1 cellular context compared by ENCODE assay signal in the genomic region with DNA sequence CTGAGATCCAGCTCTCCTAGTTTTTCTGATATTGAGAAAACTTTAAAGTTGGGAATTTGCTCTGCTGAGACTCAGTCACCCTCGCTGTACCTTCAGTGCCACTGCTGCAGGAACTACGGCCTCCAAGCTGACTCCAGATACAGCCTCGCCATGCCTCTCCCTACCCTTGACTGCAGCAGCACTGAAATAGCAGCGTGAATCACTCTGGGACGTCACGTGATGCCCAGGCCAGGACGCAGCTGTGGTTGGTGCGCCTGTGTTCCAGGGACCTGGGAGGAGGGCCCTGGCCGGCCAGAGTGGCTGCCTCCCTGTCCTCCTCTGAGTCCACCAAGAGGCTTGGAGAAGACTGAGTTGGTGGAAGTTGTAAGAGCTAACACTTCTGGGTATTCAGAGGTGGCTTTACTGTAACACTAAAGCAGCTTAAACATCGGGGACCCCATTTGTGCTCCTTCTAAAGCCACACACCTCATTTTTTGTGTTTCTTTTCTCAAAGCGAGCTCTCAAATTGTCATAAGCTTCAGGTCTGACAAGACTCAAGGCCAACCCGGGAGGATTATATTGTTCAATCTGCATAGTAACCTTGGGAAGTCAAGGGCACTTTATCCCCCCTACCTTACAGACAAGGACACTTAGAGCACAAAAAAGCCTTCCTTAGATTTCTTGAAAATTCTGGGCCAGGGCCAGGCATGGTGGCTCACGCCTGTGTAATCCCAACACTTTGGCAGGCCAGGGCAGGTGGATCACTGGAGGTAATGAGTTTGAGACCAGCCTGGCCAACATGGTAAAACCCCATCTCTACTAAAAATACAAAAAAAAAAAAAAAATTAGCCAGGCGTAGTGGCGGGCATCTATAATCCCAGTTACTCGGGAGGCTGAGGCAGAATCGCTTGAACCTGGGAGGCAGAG.
TF ChIP-seq lines count a peak whose summit lies in the region.

No MANE protein-coding gene starts in this region.

TF ChIP-seq in K562, 482 proteins besides CTCF, POLR2A, EP300 and RAD21 (continued from another document and continues in another):
- TF ChIP-seq, protein P1, sequence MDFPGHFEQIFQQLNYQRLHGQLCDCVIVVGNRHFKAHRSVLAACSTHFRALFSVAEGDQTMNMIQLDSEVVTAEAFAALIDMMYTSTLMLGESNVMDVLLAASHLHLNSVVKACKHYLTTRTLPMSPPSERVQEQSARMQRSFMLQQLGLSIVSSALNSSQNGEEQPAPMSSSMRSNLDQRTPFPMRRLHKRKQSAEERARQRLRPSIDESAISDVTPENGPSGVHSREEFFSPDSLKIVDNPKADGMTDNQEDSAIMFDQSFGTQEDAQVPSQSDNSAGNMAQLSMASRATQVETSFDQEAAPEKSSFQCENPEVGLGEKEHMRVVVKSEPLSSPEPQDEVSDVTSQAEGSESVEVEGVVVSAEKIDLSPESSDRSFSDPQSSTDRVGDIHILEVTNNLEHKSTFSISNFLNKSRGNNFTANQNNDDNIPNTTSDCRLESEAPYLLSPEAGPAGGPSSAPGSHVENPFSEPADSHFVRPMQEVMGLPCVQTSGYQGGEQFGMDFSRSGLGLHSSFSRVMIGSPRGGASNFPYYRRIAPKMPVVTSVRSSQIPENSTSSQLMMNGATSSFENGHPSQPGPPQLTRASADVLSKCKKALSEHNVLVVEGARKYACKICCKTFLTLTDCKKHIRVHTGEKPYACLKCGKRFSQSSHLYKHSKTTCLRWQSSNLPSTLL (IDR thresholded peaks at IDR 0.05), result peak; percentile 95
- TF ChIP-seq GTF2F1 (IDR thresholded peaks at IDR 0.05; ENCODE audit: low read depth, low read length), result no peak
- TF ChIP-seq MTF1 (CRISPR knock-in tag; IDR thresholded peaks at IDR 0.05; ENCODE audit: borderline replicate concordance), result no peak
- TF ChIP-seq KHSRP (IDR thresholded peaks at IDR 0.05), result no peak
- no peak for TF ChIP-seq ELF2 (CRISPR knock-in tag; IDR thresholded peaks at IDR 0.05)
- TF ChIP-seq PTRF (tag; IDR thresholded peaks at IDR 0.05), result no peak
- TF ChIP-seq, protein P2, sequence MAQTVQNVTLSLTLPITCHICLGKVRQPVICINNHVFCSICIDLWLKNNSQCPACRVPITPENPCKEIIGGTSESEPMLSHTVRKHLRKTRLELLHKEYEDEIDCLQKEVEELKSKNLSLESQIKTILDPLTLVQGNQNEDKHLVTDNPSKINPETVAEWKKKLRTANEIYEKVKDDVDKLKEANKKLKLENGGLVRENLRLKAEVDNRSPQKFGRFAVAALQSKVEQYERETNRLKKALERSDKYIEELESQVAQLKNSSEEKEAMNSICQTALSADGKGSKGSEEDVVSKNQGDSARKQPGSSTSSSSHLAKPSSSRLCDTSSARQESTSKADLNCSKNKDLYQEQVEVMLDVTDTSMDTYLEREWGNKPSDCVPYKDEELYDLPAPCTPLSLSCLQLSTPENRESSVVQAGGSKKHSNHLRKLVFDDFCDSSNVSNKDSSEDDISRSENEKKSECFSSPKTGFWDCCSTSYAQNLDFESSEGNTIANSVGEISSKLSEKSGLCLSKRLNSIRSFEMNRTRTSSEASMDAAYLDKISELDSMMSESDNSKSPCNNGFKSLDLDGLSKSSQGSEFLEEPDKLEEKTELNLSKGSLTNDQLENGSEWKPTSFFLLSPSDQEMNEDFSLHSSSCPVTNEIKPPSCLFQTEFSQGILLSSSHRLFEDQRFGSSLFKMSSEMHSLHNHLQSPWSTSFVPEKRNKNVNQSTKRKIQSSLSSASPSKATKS (CRISPR knock-in tag; IDR thresholded peaks at IDR 0.05), result no peak
- TF ChIP-seq SMAD3 (CRISPR knock-in tag; conservative IDR thresholded peaks at IDR 0.05), result no peak
- TF ChIP-seq, protein P3, sequence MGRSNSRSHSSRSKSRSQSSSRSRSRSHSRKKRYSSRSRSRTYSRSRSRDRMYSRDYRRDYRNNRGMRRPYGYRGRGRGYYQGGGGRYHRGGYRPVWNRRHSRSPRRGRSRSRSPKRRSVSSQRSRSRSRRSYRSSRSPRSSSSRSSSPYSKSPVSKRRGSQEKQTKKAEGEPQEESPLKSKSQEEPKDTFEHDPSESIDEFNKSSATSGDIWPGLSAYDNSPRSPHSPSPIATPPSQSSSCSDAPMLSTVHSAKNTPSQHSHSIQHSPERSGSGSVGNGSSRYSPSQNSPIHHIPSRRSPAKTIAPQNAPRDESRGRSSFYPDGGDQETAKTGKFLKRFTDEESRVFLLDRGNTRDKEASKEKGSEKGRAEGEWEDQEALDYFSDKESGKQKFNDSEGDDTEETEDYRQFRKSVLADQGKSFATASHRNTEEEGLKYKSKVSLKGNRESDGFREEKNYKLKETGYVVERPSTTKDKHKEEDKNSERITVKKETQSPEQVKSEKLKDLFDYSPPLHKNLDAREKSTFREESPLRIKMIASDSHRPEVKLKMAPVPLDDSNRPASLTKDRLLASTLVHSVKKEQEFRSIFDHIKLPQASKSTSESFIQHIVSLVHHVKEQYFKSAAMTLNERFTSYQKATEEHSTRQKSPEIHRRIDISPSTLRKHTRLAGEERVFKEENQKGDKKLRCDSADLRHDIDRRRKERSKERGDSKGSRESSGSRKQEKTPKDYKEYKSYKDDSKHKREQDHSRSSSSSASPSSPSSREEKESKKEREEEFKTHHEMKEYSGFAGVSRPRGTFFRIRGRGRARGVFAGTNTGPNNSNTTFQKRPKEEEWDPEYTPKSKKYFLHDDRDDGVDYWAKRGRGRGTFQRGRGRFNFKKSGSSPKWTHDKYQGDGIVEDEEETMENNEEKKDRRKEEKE (IDR thresholded peaks at IDR 0.05; ENCODE audit: borderline replicate concordance in 1 of 2, control insufficient read depth in 1 of 2, low read depth in 2 of 2, low read length in 1 of 2), result no peak
- TF ChIP-seq ARID2 (IDR thresholded peaks at IDR 0.05), result no peak
- TF ChIP-seq XRCC4 (IDR thresholded peaks at IDR 0.05; ENCODE audit: extremely low read depth, insufficient read depth, insufficient read length), result no peak
- no peak for TF ChIP-seq U2AF2 (optimal IDR thresholded peaks at IDR 0.05; ENCODE audit: low read depth, low read length)
- TF ChIP-seq, protein P4, sequence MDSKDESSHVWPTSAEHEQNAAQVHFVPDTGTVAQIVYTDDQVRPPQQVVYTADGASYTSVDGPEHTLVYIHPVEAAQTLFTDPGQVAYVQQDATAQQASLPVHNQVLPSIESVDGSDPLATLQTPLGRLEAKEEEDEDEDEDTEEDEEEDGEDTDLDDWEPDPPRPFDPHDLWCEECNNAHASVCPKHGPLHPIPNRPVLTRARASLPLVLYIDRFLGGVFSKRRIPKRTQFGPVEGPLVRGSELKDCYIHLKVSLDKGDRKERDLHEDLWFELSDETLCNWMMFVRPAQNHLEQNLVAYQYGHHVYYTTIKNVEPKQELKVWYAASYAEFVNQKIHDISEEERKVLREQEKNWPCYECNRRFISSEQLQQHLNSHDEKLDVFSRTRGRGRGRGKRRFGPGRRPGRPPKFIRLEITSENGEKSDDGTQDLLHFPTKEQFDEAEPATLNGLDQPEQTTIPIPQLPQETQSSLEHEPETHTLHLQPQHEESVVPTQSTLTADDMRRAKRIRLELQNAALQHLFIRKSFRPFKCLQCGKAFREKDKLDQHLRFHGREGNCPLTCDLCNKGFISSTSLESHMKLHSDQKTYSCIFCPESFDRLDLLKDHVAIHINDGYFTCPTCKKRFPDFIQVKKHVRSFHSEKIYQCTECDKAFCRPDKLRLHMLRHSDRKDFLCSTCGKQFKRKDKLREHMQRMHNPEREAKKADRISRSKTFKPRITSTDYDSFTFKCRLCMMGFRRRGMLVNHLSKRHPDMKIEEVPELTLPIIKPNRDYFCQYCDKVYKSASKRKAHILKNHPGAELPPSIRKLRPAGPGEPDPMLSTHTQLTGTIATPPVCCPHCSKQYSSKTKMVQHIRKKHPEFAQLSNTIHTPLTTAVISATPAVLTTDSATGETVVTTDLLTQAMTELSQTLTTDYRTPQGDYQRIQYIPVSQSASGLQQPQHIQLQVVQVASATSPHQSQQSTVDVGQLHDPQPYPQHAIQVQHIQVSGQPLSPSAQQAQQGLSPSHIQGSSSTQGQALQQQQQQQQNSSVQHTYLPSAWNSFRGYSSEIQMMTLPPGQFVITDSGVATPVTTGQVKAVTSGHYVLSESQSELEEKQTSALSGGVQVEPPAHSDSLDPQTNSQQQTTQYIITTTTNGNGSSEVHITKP (IDR thresholded peaks at IDR 0.05; ENCODE audit: partially characterized antibody), result no peak
- no peak for TF ChIP-seq ZNF165 (CRISPR knock-in tag; IDR thresholded peaks at IDR 0.05; ENCODE audit: borderline replicate concordance)
- TF ChIP-seq KAT7 (CRISPR knock-in tag; IDR thresholded peaks at IDR 0.05; ENCODE audit: borderline replicate concordance), result no peak; the same call in 1 of the 2 replicates
- no peak for TF ChIP-seq ZC3H4 (CRISPR knock-in tag; IDR thresholded peaks at IDR 0.05; ENCODE audit: borderline replicate concordance)
- TF ChIP-seq, protein P5, sequence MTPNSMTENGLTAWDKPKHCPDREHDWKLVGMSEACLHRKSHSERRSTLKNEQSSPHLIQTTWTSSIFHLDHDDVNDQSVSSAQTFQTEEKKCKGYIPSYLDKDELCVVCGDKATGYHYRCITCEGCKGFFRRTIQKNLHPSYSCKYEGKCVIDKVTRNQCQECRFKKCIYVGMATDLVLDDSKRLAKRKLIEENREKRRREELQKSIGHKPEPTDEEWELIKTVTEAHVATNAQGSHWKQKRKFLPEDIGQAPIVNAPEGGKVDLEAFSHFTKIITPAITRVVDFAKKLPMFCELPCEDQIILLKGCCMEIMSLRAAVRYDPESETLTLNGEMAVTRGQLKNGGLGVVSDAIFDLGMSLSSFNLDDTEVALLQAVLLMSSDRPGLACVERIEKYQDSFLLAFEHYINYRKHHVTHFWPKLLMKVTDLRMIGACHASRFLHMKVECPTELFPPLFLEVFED (CRISPR knock-in tag; conservative IDR thresholded peaks at IDR 0.05), result no peak
- TF ChIP-seq, protein P6, sequence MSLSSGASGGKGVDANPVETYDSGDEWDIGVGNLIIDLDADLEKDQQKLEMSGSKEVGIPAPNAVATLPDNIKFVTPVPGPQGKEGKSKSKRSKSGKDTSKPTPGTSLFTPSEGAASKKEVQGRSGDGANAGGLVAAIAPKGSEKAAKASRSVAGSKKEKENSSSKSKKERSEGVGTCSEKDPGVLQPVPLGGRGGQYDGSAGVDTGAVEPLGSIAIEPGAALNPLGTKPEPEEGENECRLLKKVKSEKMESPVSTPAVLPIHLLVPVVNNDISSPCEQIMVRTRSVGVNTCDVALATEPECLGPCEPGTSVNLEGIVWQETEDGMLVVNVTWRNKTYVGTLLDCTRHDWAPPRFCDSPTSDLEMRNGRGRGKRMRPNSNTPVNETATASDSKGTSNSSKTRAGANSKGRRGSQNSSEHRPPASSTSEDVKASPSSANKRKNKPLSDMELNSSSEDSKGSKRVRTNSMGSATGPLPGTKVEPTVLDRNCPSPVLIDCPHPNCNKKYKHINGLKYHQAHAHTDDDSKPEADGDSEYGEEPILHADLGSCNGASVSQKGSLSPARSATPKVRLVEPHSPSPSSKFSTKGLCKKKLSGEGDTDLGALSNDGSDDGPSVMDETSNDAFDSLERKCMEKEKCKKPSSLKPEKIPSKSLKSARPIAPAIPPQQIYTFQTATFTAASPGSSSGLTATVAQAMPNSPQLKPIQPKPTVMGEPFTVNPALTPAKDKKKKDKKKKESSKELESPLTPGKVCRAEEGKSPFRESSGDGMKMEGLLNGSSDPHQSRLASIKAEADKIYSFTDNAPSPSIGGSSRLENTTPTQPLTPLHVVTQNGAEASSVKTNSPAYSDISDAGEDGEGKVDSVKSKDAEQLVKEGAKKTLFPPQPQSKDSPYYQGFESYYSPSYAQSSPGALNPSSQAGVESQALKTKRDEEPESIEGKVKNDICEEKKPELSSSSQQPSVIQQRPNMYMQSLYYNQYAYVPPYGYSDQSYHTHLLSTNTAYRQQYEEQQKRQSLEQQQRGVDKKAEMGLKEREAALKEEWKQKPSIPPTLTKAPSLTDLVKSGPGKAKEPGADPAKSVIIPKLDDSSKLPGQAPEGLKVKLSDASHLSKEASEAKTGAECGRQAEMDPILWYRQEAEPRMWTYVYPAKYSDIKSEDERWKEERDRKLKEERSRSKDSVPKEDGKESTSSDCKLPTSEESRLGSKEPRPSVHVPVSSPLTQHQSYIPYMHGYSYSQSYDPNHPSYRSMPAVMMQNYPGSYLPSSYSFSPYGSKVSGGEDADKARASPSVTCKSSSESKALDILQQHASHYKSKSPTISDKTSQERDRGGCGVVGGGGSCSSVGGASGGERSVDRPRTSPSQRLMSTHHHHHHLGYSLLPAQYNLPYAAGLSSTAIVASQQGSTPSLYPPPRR (CRISPR knock-in tag; IDR thresholded peaks at IDR 0.05; ENCODE audit: borderline replicate concordance), result no peak
- TF ChIP-seq ZBTB8A (IDR thresholded peaks at IDR 0.05; ENCODE audit: partially characterized antibody), result no peak
- TF ChIP-seq ERF (CRISPR knock-in tag; IDR thresholded peaks at IDR 0.05), result no peak
- no peak for TF ChIP-seq DACH1 (IDR thresholded peaks at IDR 0.05; ENCODE audit: partially characterized antibody)
- no peak; the same call in 1 of the 2 replicates for TF ChIP-seq MYNN (IDR thresholded peaks at IDR 0.05)
- no peak for TF ChIP-seq MYNN (CRISPR knock-in tag; IDR thresholded peaks at IDR 0.05)
- no peak for TF ChIP-seq PCBP1 (IDR thresholded peaks at IDR 0.05; ENCODE audit: low read depth, low read length, poor library complexity, severe bottlenecking)
- TF ChIP-seq CREM (IDR thresholded peaks at IDR 0.05; ENCODE audit: low read depth), result peak; percentile 81
- TF ChIP-seq, protein P7, sequence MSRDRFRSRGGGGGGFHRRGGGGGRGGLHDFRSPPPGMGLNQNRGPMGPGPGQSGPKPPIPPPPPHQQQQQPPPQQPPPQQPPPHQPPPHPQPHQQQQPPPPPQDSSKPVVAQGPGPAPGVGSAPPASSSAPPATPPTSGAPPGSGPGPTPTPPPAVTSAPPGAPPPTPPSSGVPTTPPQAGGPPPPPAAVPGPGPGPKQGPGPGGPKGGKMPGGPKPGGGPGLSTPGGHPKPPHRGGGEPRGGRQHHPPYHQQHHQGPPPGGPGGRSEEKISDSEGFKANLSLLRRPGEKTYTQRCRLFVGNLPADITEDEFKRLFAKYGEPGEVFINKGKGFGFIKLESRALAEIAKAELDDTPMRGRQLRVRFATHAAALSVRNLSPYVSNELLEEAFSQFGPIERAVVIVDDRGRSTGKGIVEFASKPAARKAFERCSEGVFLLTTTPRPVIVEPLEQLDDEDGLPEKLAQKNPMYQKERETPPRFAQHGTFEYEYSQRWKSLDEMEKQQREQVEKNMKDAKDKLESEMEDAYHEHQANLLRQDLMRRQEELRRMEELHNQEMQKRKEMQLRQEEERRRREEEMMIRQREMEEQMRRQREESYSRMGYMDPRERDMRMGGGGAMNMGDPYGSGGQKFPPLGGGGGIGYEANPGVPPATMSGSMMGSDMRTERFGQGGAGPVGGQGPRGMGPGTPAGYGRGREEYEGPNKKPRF (IDR thresholded peaks at IDR 0.05; ENCODE audit: low read depth, low read length), result no peak
- no peak for TF ChIP-seq TCF7L2 (IDR thresholded peaks at IDR 0.05; ENCODE audit: low read depth, low read length)
- TF ChIP-seq, protein P8, sequence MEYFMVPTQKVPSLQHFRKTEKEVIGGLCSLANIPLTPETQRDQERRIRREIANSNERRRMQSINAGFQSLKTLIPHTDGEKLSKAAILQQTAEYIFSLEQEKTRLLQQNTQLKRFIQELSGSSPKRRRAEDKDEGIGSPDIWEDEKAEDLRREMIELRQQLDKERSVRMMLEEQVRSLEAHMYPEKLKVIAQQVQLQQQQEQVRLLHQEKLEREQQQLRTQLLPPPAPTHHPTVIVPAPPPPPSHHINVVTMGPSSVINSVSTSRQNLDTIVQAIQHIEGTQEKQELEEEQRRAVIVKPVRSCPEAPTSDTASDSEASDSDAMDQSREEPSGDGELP (CRISPR knock-in tag; IDR thresholded peaks at IDR 0.05; ENCODE audit: borderline replicate concordance), result peak; percentile 91
- TF ChIP-seq CTBP1 (IDR thresholded peaks at IDR 0.05; ENCODE audit: borderline replicate concordance), result peak; percentile 62; the same call in 1 of the 2 replicates
- TF ChIP-seq ZNF830 (CRISPR knock-in tag; IDR thresholded peaks at IDR 0.05), result no peak
- no peak; the same call in 1 of the 2 replicates for TF ChIP-seq PML (IDR thresholded peaks at IDR 0.05; ENCODE audit: low read length)
- TF ChIP-seq, protein P9, sequence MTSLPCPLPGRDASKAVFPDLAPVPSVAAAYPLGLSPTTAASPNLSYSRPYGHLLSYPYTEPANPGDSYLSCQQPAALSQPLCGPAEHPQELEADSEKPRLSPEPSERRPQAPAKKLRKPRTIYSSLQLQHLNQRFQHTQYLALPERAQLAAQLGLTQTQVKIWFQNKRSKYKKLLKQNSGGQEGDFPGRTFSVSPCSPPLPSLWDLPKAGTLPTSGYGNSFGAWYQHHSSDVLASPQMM (CRISPR knock-in tag; IDR thresholded peaks at IDR 0.05), result no peak
